Comparison of ENCODE assay signal across 11 cellular contexts in the genomic region with DNA sequence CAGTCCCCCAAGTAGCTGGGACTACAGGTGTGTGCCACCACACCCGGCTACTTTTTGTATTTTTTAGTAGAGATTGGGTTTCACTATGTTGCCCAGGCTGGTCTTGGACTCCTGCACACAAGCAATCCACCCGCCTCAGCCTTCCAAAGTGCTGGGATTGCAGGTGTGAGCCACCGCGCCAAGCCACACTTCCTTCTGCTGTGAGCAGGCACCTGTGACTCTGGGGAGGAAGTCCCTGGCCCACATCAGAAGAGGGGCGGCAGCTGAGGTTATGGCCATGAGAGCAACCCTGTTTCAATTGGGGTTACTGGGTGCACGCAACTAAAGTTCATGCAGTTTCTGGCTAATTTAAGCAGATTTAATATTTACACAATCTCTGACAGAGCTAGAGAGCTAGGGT.
DNase-seq lines count a peak whose midpoint lies in the region; ATAC-seq and TF ChIP-seq lines count a peak whose summit lies in the region.
"Had no signal": no experiment of that assay in that cellular context is flagged by ENCODE, and none has a peak within 500 bp of the region (broad histone marks: within the 10 kb centered on the region; RNA-seq: fewer than 3 reads in every experiment).

No MANE protein-coding gene starts in this region.

- H3K4me3 ChIP-seq in CD8-positive, alpha-beta memory T cell (ENCODE audit: low read length), result no peak overlapping the region
- H3K4me3 ChIP-seq in uterus, result no peak overlapping the region

- H3K36me3 Mint-ChIP-seq in CD8-positive, alpha-beta memory T cell, result no peaks in the 10 kb centered on the region
- H3K36me3 Mint-ChIP-seq in activated T-helper 1 cell treated with anti-CD3 and anti-CD28 coated beads, Interleukin-12 subunit alpha, Interleukin-12 subunit beta, Interleukin-2, Interleukin-4 antibody, amounts not matched to agents 30 ng/mL and 10 ng/mL and 1 ng/mL, durations not matched to agents 14 hours and 24 hours and 36 hours (ENCODE audit: low read depth), result peaks cover 5% of the 10 kb centered on the region

- no peak for TF ChIP-seq CTCF in uterus (IDR thresholded peaks at IDR 0.05)

- no peaks in the 10 kb centered on the region for H3K36me3 ChIP-seq in CD8-positive, alpha-beta memory T cell (ENCODE audit: insufficient read depth, low read length)
- H3K36me3 ChIP-seq in uterus, result no peaks in the 10 kb centered on the region

- H3K4me1 ChIP-seq in CD8-positive, alpha-beta memory T cell (ENCODE audit: insufficient read depth, low read length), result peaks cover 23% of the 10 kb centered on the region
- peaks cover 4 to 12% of the 10 kb centered on the region in 2 donors for H3K4me1 ChIP-seq in uterus

- no peak for ATAC-seq in HG02981 (IDR thresholded peaks at IDR 0.05; ENCODE audit: unreplicated experiment)
- ATAC-seq: left colon had no signal

- H3K4me3 Mint-ChIP-seq in CD8-positive, alpha-beta memory T cell, result peak overlapping the region in 6 of 7 donors; percentile 54 to 80 (median 68)
- peak overlapping the region; percentile 45 for H3K4me3 Mint-ChIP-seq in activated T-helper 1 cell treated with anti-CD3 and anti-CD28 coated beads, Interleukin-12 subunit alpha, Interleukin-12 subunit beta, Interleukin-2, Interleukin-4 antibody, amounts not matched to agents 30 ng/mL and 10 ng/mL and 1 ng/mL, durations not matched to agents 14 hours and 24 hours and 36 hours

- no peaks in the 10 kb centered on the region for H3K27me3 ChIP-seq in CD8-positive, alpha-beta memory T cell (ENCODE audit: insufficient read depth, low read length, poor library complexity, severe bottlenecking)
- H3K27me3 ChIP-seq in uterus, result no peaks in the 10 kb centered on the region

- no peaks in the 10 kb centered on the region for H3K9me3 Mint-ChIP-seq in CD8-positive, alpha-beta memory T cell
- H3K9me3 Mint-ChIP-seq in activated T-helper 1 cell treated with anti-CD3 and anti-CD28 coated beads, Interleukin-12 subunit alpha, Interleukin-12 subunit beta, Interleukin-2, Interleukin-4 antibody, amounts not matched to agents 30 ng/mL and 10 ng/mL and 1 ng/mL, durations not matched to agents 14 hours and 24 hours and 36 hours, result no peaks in the 10 kb centered on the region

- TF ChIP-seq POLR2A in uterus (IDR thresholded peaks at IDR 0.05), result no peak

- intact Hi-C loops in activated T-helper 1 cell treated with anti-CD3 and anti-CD28 coated beads, Interleukin-12 subunit alpha, Interleukin-12 subunit beta, Interleukin-2, Interleukin-4 antibody, amounts not matched to agents 30 ng/mL and 10 ng/mL and 1 ng/mL, durations not matched to agents 14 hours and 24 hours and 36 hours (cut with micrococcal nuclease), result no loop called here
- intact Hi-C loops in posterior vena cava (cut with DNase I) (no loop called here), uterus (cut with DNase I; ENCODE audit: low total_unique reads) (no loop called here)

- peaks cover 6 to 9% of the 10 kb centered on the region in 2 donors for H3K27me3 Mint-ChIP-seq in CD8-positive, alpha-beta memory T cell
- H3K27me3 Mint-ChIP-seq in activated T-helper 1 cell treated with anti-CD3 and anti-CD28 coated beads, Interleukin-12 subunit alpha, Interleukin-12 subunit beta, Interleukin-2, Interleukin-4 antibody, amounts not matched to agents 30 ng/mL and 10 ng/mL and 1 ng/mL, durations not matched to agents 14 hours and 24 hours and 36 hours (ENCODE audit: insufficient read depth), result peaks cover 4% of the 10 kb centered on the region

- H3K9me3 ChIP-seq in CD8-positive, alpha-beta memory T cell (ENCODE audit: low read length), result no peaks in the 10 kb centered on the region
- H3K9me3 ChIP-seq in uterus, result no peaks in the 10 kb centered on the region

- DNase-seq in CD8-positive, alpha-beta memory T cell, result peak; percentile 18 to 79 (median 64)
- peak; percentile 42 for DNase-seq in T follicular helper cell (ENCODE audit: low read depth)
- peak; percentile 52 for DNase-seq in activated T-helper 1 cell treated with anti-CD3 and anti-CD28 coated beads, Interleukin-12 subunit alpha, Interleukin-12 subunit beta, Interleukin-2, Interleukin-4 antibody, amounts not matched to agents 30 ng/mL and 10 ng/mL and 1 ng/mL, durations not matched to agents 14 hours and 24 hours and 36 hours (ENCODE audit: low spot score)
- peak; percentile 42 for DNase-seq in posterior vena cava (ENCODE audit: low spot score)
- DNase-seq in middle frontal gyrus (ENCODE audit: extremely low spot score, low spot score), result no peak
- DNase-seq in NCI-H510A (lab: John Stamatoyannopoulos, UW), result no peak
- no peak for DNase-seq in uterus
- DNase-seq: C1 segment of cervical spinal cord, left colon, NCI-H1436 treated with DMSO at 0.1 percent for 48 hours had no signal

- H3K4me1 Mint-ChIP-seq in CD8-positive, alpha-beta memory T cell, result peaks cover 22 to 35% (median 25%) of the 10 kb centered on the region in 3 donors
- peaks cover 49% of the 10 kb centered on the region for H3K4me1 Mint-ChIP-seq in activated T-helper 1 cell treated with anti-CD3 and anti-CD28 coated beads, Interleukin-12 subunit alpha, Interleukin-12 subunit beta, Interleukin-2, Interleukin-4 antibody, amounts not matched to agents 30 ng/mL and 10 ng/mL and 1 ng/mL, durations not matched to agents 14 hours and 24 hours and 36 hours (ENCODE audit: low read depth)

- H3K27ac Mint-ChIP-seq in CD8-positive, alpha-beta memory T cell, result peak overlapping the region in 7 of 8 donors; percentile 2 to 72 (median 51)
- no peak overlapping the region for H3K27ac Mint-ChIP-seq in activated T-helper 1 cell treated with anti-CD3 and anti-CD28 coated beads, Interleukin-12 subunit alpha, Interleukin-12 subunit beta, Interleukin-2, Interleukin-4 antibody, amounts not matched to agents 30 ng/mL and 10 ng/mL and 1 ng/mL, durations not matched to agents 14 hours and 24 hours and 36 hours

- no peak overlapping the region for H3K27ac ChIP-seq in CD8-positive, alpha-beta memory T cell (ENCODE audit: low read depth, low read length)
- H3K27ac ChIP-seq in uterus, result no peak overlapping the region

- CTCF ChIA-PET in CD8-positive, alpha-beta memory T cell (lab: Charles Lee), result interaction anchor here (1.4 to 2.0 kb wide), 2 partner anchors 8 to 20 kb away, joined by 6 to 11 read pairs; no protein-coding TSS in a partner anchor

- POLR2A ChIA-PET in CD8-positive, alpha-beta memory T cell (lab: Charles Lee), result interaction anchor here (2.0 kb wide), 1 partner anchor 165 kb away, joined by 9 read pairs; the partner anchor contains the start of gene PPP1CB

Comparison
In these comparisons a context has a peak if more than half of its experiments do, and no peak if none do; other contexts are left out.
1. DNase-seq: peak in CD8-positive, alpha-beta memory T cell (5 of 5), T follicular helper cell (single experiment), activated T-helper 1 cell treated with anti-CD3 and anti-CD28 coated beads, Interleukin-12 subunit alpha, Interleukin-12 subunit beta, Interleukin-2, Interleukin-4 antibody, amounts not matched to agents 30 ng/mL and 10 ng/mL and 1 ng/mL, durations not matched to agents 14 hours and 24 hours and 36 hours (single experiment) and posterior vena cava (single experiment); none in middle frontal gyrus (single experiment), NCI-H510A (single experiment) and uterus (0 of 2).